Comparison of ENCODE assay signal across 24 cellular contexts in genomic region chr16:35255186-35255803, GRCh38.
A peak's percentile ranks its signal among the peaks of the same experiment; 100 is the strongest.
DNase-seq lines count a peak whose midpoint lies in the region; TF ChIP-seq lines count a peak whose summit lies in the region.
"Had no signal": no experiment of that assay in that cellular context is flagged by ENCODE, and none has a peak within 500 bp of the region (broad histone marks: within the 10 kb centered on the region; RNA-seq: fewer than 3 reads in every experiment).

No MANE protein-coding gene starts in this region.

- no peak for TF ChIP-seq POLR2A in testis (IDR thresholded peaks at IDR 0.05)

- no peaks in the 10 kb centered on the region for H3K36me3 ChIP-seq in testis (ENCODE audit: low read depth, missing control alignments)
- H3K36me3 ChIP-seq: SJCRH30 had no signal

- no peak overlapping the region for H3K27ac ChIP-seq in testis
- H3K27ac ChIP-seq: 22Rv1, C4-2B, GM23248, SJCRH30 had no signal

- H3K4me3 ChIP-seq in testis = peak overlapping the region; percentile 32 to 48
- H3K4me3 ChIP-seq: GM23248, SJCRH30 had no signal

- TF ChIP-seq CTCF in testis (IDR thresholded peaks at IDR 0.05) (no peak), progenitor cell of endocrine pancreas (IDR thresholded peaks at IDR 0.05; ENCODE audit: unreplicated experiment) (no peak)

- no peaks in the 10 kb centered on the region for H3K4me1 Mint-ChIP-seq in progenitor cell of endocrine pancreas (ENCODE audit: low read depth)
- H3K4me1 Mint-ChIP-seq: B cell; CD8-positive, alpha-beta memory T cell; T-cell had no signal

- no peak overlapping the region for H3K4me3 Mint-ChIP-seq in progenitor cell of endocrine pancreas (ENCODE audit: low read depth)
- H3K4me3 Mint-ChIP-seq: B cell; CD8-positive, alpha-beta memory T cell; T-cell had no signal

- no peak overlapping the region for H3K27ac Mint-ChIP-seq in progenitor cell of endocrine pancreas
- H3K27ac Mint-ChIP-seq: B cell; CD8-positive, alpha-beta memory T cell; T-cell had no signal

- no peaks in the 10 kb centered on the region for H3K9me3 ChIP-seq in testis
- H3K9me3 ChIP-seq: SJCRH30 had no signal

- H3K4me1 ChIP-seq in testis = no peaks in the 10 kb centered on the region
- H3K4me1 ChIP-seq: SJCRH30 had no signal

- peaks cover 43% of the 10 kb centered on the region for H3K9me3 Mint-ChIP-seq in progenitor cell of endocrine pancreas (ENCODE audit: low read depth)

- 39 to 45% methylated on average over 30 to 33 of the region's 33 CpGs for WGBS in testis, 2 donors

- intact Hi-C loops in testis (cut with DNase I; ENCODE audit: low total_unique reads) = no loop called here

- no peaks in the 10 kb centered on the region for H3K27me3 ChIP-seq in testis
- H3K27me3 ChIP-seq: SJCRH30 had no signal

- H3K36me3 Mint-ChIP-seq in progenitor cell of endocrine pancreas (ENCODE audit: insufficient read depth) = no peaks in the 10 kb centered on the region
- H3K36me3 Mint-ChIP-seq: CD8-positive, alpha-beta memory T cell; T-cell had no signal

- no peaks in the 10 kb centered on the region for H3K27me3 Mint-ChIP-seq in progenitor cell of endocrine pancreas
- H3K27me3 Mint-ChIP-seq: B cell; CD8-positive, alpha-beta memory T cell; T-cell had no signal

- DNase-seq in DMS 273 (lab: John Stamatoyannopoulos, UW; ENCODE audit: unreplicated experiment) (peak; percentile 6), DMS 273 treated with DMSO at 0.1 percent for 48 hours (lab: John Stamatoyannopoulos, UW) (no peak), H4 (ENCODE audit: low spot score) (peak; percentile 67), RPMI7951 (ENCODE audit: low read depth) (peak; percentile 38), testis (peak; percentile 17), GM19238 (ENCODE audit: insufficient read length, low spot score) (no peak), NCI-H1105 treated with DMSO at 0.1 percent for 48 hours (lab: John Stamatoyannopoulos, UW) (no peak), progenitor cell of endocrine pancreas (ENCODE audit: low spot score, unreplicated experiment) (no peak)
- DNase-seq: CD8-positive, alpha-beta memory T cell; DMS153; DND-41; GM23248; NCI-H1048; NCI-H1417 treated with DMSO at 0.1 percent for 48 hours; NCI-H1694 treated with DMSO at 0.1 percent for 48 hours; NCI-H2171 treated with DMSO at 0.1 percent for 48 hours; NCI-H446 treated with DMSO at 0.1 percent for 48 hours; NCI-H526; PC-3; SJCRH30; T-cell had no signal

Comparison
In these comparisons a context has a peak if more than half of its experiments do, and no peak if none do; other contexts are left out.
1. DNase-seq: peak in DMS 273 (single experiment), H4 (single experiment), RPMI7951 (single experiment) and testis (single experiment); none in DMS 273 treated with DMSO at 0.1 percent for 48 hours (single experiment), GM19238 (single experiment), NCI-H1105 treated with DMSO at 0.1 percent for 48 hours (single experiment) and progenitor cell of endocrine pancreas (single experiment).